Comparison of ENCODE assay signal across 10 cellular contexts in genomic region chr20:25676164-25676809, GRCh38. TPM values are rescaled to one million over a fixed set of nuclear protein-coding genes. Genes with fewer than 3 reads are reported as not detected.
DNase-seq lines count a peak whose midpoint lies in the region; ATAC-seq lines count a peak whose summit lies in the region.
"Had no signal": no experiment of that assay in that cellular context is flagged by ENCODE, and none has a peak within 500 bp of the region (broad histone marks: within the 10 kb centered on the region; RNA-seq: fewer than 3 reads in every experiment).

No MANE protein-coding gene starts in this region.

- H3K27ac ChIP-seq in naive thymus-derived CD4-positive, alpha-beta T cell (ENCODE audit: low read depth, low read length) = no peak overlapping the region
- no peak overlapping the region for H3K27ac ChIP-seq in right cardiac atrium (ENCODE audit: low read length)

- H3K9me3 Mint-ChIP-seq in activated naive CD8-positive, alpha-beta T cell treated with anti-CD3 and anti-CD28 coated beads, Interleukin-2, amount 50 U/mL, for 24 hours = peaks cover 5% of the 10 kb centered on the region
- H3K9me3 Mint-ChIP-seq in naive thymus-derived CD4-positive, alpha-beta T cell = peaks cover 0 to 18% (median 2%) of the 10 kb centered on the region in 11 donors

- CTCF ChIA-PET in naive thymus-derived CD4-positive, alpha-beta T cell (lab: Charles Lee) = no interaction called here

- no peak overlapping the region for H3K27ac Mint-ChIP-seq in activated naive CD8-positive, alpha-beta T cell treated with anti-CD3 and anti-CD28 coated beads, Interleukin-2, amount 50 U/mL, for 24 hours
- H3K27ac Mint-ChIP-seq in naive thymus-derived CD4-positive, alpha-beta T cell = peak overlapping the region in 3 of 9 donors; percentile 15 to 36 (median 33)

- no peaks in the 10 kb centered on the region for H3K9me3 ChIP-seq in naive thymus-derived CD4-positive, alpha-beta T cell (ENCODE audit: control insufficient read depth in 2 of 3, low read length in 3 of 3)
- no peaks in the 10 kb centered on the region for H3K9me3 ChIP-seq in right cardiac atrium (ENCODE audit: control insufficient read depth, low read length)

- H3K4me1 Mint-ChIP-seq in activated naive CD8-positive, alpha-beta T cell treated with anti-CD3 and anti-CD28 coated beads, Interleukin-2, amount 50 U/mL, for 24 hours = no peaks in the 10 kb centered on the region
- peaks cover 5 to 23% (median 14%) of the 10 kb centered on the region in 7 donors for H3K4me1 Mint-ChIP-seq in naive thymus-derived CD4-positive, alpha-beta T cell

- ATAC-seq in HG02798 (IDR thresholded peaks at IDR 0.05; ENCODE audit: poor library complexity, unreplicated experiment) (peak; percentile 75), right cardiac atrium (no peak), HG02840 (IDR thresholded peaks at IDR 0.05; ENCODE audit: low FRiP score, unreplicated experiment) (no peak)
- ATAC-seq in activated naive CD8-positive, alpha-beta T cell treated with anti-CD3 and anti-CD28 coated beads, Interleukin-2, amount 50 U/mL, for 24 hours = peak; percentile 20
- ATAC-seq in naive thymus-derived CD4-positive, alpha-beta T cell = no peak

- DNase-seq in ELR (ENCODE audit: low read depth) (peak; percentile 45), kidney tubule cell (ENCODE audit: low spot score) (peak; percentile 62), right cardiac atrium (no peak), islet precursor cell (no peak)
- DNase-seq in activated naive CD8-positive, alpha-beta T cell treated with anti-CD3 and anti-CD28 coated beads, Interleukin-2, amount 50 U/mL, for 24 hours = no peak
- DNase-seq in naive thymus-derived CD4-positive, alpha-beta T cell = no peak
- DNase-seq: activated naive CD4-positive, alpha-beta T cell treated with Interleukin-2 at 50 U/mL for 16 hours; NCI-H1092 treated with DMSO at 0.1 percent for 48 hours had no signal

- no peak overlapping the region for H3K4me3 Mint-ChIP-seq in activated naive CD8-positive, alpha-beta T cell treated with anti-CD3 and anti-CD28 coated beads, Interleukin-2, amount 50 U/mL, for 24 hours
- H3K4me3 Mint-ChIP-seq in naive thymus-derived CD4-positive, alpha-beta T cell = no peak overlapping the region

- peaks cover 7 to 66% (median 8%) of the 10 kb centered on the region in 3 experiments for H3K36me3 ChIP-seq in naive thymus-derived CD4-positive, alpha-beta T cell (ENCODE audit: control insufficient read depth in 2 of 3, insufficient read depth in 3 of 3, low read length in 3 of 3)

- POLR2A ChIA-PET in naive thymus-derived CD4-positive, alpha-beta T cell (lab: Charles Lee) = no interaction called here

- no peaks in the 10 kb centered on the region for H3K27me3 ChIP-seq in naive thymus-derived CD4-positive, alpha-beta T cell (ENCODE audit: control insufficient read depth in 2 of 2, insufficient read depth in 2 of 2, low read length in 2 of 2)
- H3K27me3 ChIP-seq in right cardiac atrium (ENCODE audit: control insufficient read depth, insufficient read depth) = no peaks in the 10 kb centered on the region

- WGBS in right cardiac atrium = 96% methylated on average over 10 of the region's 10 CpGs

- H3K36me3 Mint-ChIP-seq in activated naive CD8-positive, alpha-beta T cell treated with anti-CD3 and anti-CD28 coated beads, Interleukin-2, amount 50 U/mL, for 24 hours (ENCODE audit: low read depth) = peaks cover 73% of the 10 kb centered on the region
- H3K36me3 Mint-ChIP-seq in naive thymus-derived CD4-positive, alpha-beta T cell = peaks cover 44 to 82% (median 76%) of the 10 kb centered on the region in 5 donors

- no peaks in the 10 kb centered on the region for H3K27me3 Mint-ChIP-seq in activated naive CD8-positive, alpha-beta T cell treated with anti-CD3 and anti-CD28 coated beads, Interleukin-2, amount 50 U/mL, for 24 hours
- no peaks in the 10 kb centered on the region for H3K27me3 Mint-ChIP-seq in naive thymus-derived CD4-positive, alpha-beta T cell

- intact Hi-C loops in naive thymus-derived CD4-positive, alpha-beta T cell (cut with micrococcal nuclease) = no loop called here
- intact Hi-C loops in right cardiac atrium (cut with DNase I) = no loop called here

- no peaks in the 10 kb centered on the region for H3K4me1 ChIP-seq in naive thymus-derived CD4-positive, alpha-beta T cell (ENCODE audit: control insufficient read depth in 2 of 2, insufficient read depth in 2 of 2, low read length in 2 of 2)
- no peaks in the 10 kb centered on the region for H3K4me1 ChIP-seq in right cardiac atrium (ENCODE audit: control insufficient read depth, insufficient read depth, low read length)

- no peak overlapping the region for H3K4me3 ChIP-seq in naive thymus-derived CD4-positive, alpha-beta T cell (ENCODE audit: low read length)
- H3K4me3 ChIP-seq in right cardiac atrium (ENCODE audit: low read length) = no peak overlapping the region

RNA-seq across cellular contexts. Expression of gene ZNF337, which starts 20.4 kb away (rescaled TPM):
- 10 to 100 TPM; 18.7 to 39.8 (median 21.2) TPM for total RNA-seq in naive thymus-derived CD4-positive, alpha-beta T cell
- polyA plus RNA-seq in naive thymus-derived CD4-positive, alpha-beta T cell = 10 to 100 TPM in 1 of 2 donors, 1 to 10 TPM in 1; 9.2 to 22.1 TPM
- total RNA-seq in right cardiac atrium = 10 to 100 TPM in 2 of 4 donors, 1 to 10 TPM in 2; 9.1 to 11.2 (median 9.8) TPM
- polyA plus RNA-seq in right cardiac atrium = 6.3 TPM

RNA-seq across cellular contexts. Expression of gene NANP, which starts 52.5 kb away (rescaled TPM):
- total RNA-seq in naive thymus-derived CD4-positive, alpha-beta T cell = 1 to 10 TPM; 1.0 to 7.0 (median 1.9) TPM
- polyA plus RNA-seq in naive thymus-derived CD4-positive, alpha-beta T cell = under 1 TPM; 0.75 to 0.77 TPM
- total RNA-seq in right cardiac atrium = 1 to 10 TPM; 3.5 to 5.1 (median 4.2) TPM
- 1.8 TPM for polyA plus RNA-seq in right cardiac atrium

Comparison
In these comparisons a context has a peak if more than half of its experiments do, and no peak if none do; other contexts are left out.
1. DNase-seq: peak in ELR (single experiment) and kidney tubule cell (single experiment); none in activated naive CD8-positive, alpha-beta T cell treated with anti-CD3 and anti-CD28 coated beads, Interleukin-2, amount 50 U/mL, for 24 hours (single experiment), naive thymus-derived CD4-positive, alpha-beta T cell (0 of 9), right cardiac atrium (0 of 3) and islet precursor cell (single experiment).
2. ATAC-seq: peak in HG02798 (single experiment) and activated naive CD8-positive, alpha-beta T cell treated with anti-CD3 and anti-CD28 coated beads, Interleukin-2, amount 50 U/mL, for 24 hours (single experiment); none in naive thymus-derived CD4-positive, alpha-beta T cell (single experiment), right cardiac atrium (0 of 2) and HG02840 (single experiment).